In the genomic region with DNA sequence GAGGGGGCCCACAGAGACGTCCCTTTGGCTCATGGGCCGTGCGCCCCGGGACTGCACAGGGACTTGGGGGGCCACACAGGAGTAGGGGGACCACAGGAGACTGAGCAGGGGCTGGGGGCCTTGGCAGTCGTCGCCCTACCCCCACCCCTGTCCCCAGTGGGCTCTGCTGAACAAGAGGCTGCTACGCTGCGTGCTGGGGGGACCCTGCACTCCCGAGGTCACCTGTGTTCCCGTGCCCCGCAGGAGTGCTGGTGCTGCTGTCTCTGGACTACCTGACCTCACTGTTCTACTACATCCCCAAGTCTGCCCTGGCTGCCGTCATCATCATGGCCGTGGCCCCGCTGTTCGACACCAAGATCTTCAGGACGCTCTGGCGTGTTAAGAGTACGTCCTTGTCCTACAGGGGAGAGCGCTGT, we compare ENCODE assay signal across 22 cellular contexts.
"Had no signal": no experiment of that assay in that cellular context is flagged by ENCODE, and none has a peak within 500 bp of the region (broad histone marks: within the 10 kb centered on the region; RNA-seq: fewer than 3 reads in every experiment).

No MANE protein-coding gene starts in this region.

- DNase-seq: activated B cell treated with CpG ODN at 0.5 μM for 24 hours; activated CD4-positive, alpha-beta memory T cell treated with anti-CD3 and anti-CD28 coated beads, Interleukin-2, amount 10 ng/mL, durations not matched to agents 7 days and 5 days; activated CD4-positive, alpha-beta T cell treated with anti-CD3 and anti-CD28 coated beads for 1 hour; activated CD4-positive, alpha-beta T cell treated with anti-CD3 and anti-CD28 coated beads, Interleukin-2, amount 10 ng/mL, durations not matched to agents 7 days and 5 days; activated effector memory CD4-positive, alpha-beta T cell treated with anti-CD3 and anti-CD28 coated beads, Interleukin-2, amount 50 U/mL, for 16 hours; activated naive CD4-positive, alpha-beta T cell treated with anti-CD3 and anti-CD28 coated beads for 36 hours; activated naive CD8-positive, alpha-beta T cell treated with anti-CD3 and anti-CD28 coated beads for 36 hours; activated T-cell treated with anti-CD3 and anti-CD28 coated beads, Interleukin-2, amount 50 U/mL, for 24 hours; brain microvascular endothelial cell; KG1; NCI-H1048; NCI-H146; NCI-H187 treated with DMSO at 0.1 percent for 48 hours; NCI-H2081 treated with DMSO at 0.1 percent for 48 hours; NCI-H446; NCI-H524; Right ventricle myocardium superior; T-cell; T-helper 2 cell; T1000 had no signal

- H3K27ac Mint-ChIP-seq: activated B cell treated with CpG ODN at 0.5 μM for 24 hours; activated CD4-positive, alpha-beta memory T cell treated with anti-CD3 and anti-CD28 coated beads, Interleukin-2, amount 10 ng/mL, durations not matched to agents 7 days and 5 days; activated CD4-positive, alpha-beta T cell treated with anti-CD3 and anti-CD28 coated beads, Interleukin-2, amount 10 ng/mL, durations not matched to agents 7 days and 5 days; activated naive CD4-positive, alpha-beta T cell treated with anti-CD3 and anti-CD28 coated beads for 36 hours; activated naive CD8-positive, alpha-beta T cell treated with anti-CD3 and anti-CD28 coated beads for 36 hours; activated T-cell treated with anti-CD3 and anti-CD28 coated beads, Interleukin-2, amount 50 U/mL, for 24 hours; activated T-helper 1 cell treated with anti-CD3 and anti-CD28 coated beads, Interleukin-12 subunit alpha, Interleukin-12 subunit beta, Interleukin-2, Interleukin-4 antibody, amounts not matched to agents 30 ng/mL and 10 ng/mL and 1 ng/mL, durations not matched to agents 14 hours and 24 hours and 36 hours; IgD-negative memory B cell; T-cell had no signal

- H3K4me3 Mint-ChIP-seq: activated B cell treated with CpG ODN at 0.5 μM for 24 hours; activated CD4-positive, alpha-beta memory T cell treated with anti-CD3 and anti-CD28 coated beads, Interleukin-2, amount 10 ng/mL, durations not matched to agents 7 days and 5 days; activated CD4-positive, alpha-beta T cell treated with anti-CD3 and anti-CD28 coated beads, Interleukin-2, amount 10 ng/mL, durations not matched to agents 7 days and 5 days; activated naive CD4-positive, alpha-beta T cell treated with anti-CD3 and anti-CD28 coated beads for 36 hours; activated naive CD8-positive, alpha-beta T cell treated with anti-CD3 and anti-CD28 coated beads for 36 hours; activated T-cell treated with anti-CD3 and anti-CD28 coated beads, Interleukin-2, amount 50 U/mL, for 24 hours; activated T-helper 1 cell treated with anti-CD3 and anti-CD28 coated beads, Interleukin-12 subunit alpha, Interleukin-12 subunit beta, Interleukin-2, Interleukin-4 antibody, amounts not matched to agents 30 ng/mL and 10 ng/mL and 1 ng/mL, durations not matched to agents 14 hours and 24 hours and 36 hours; IgD-negative memory B cell; T-cell had no signal

- ATAC-seq: T-cell had no signal

- H3K4me1 Mint-ChIP-seq: activated B cell treated with CpG ODN at 0.5 μM for 24 hours; activated CD4-positive, alpha-beta memory T cell treated with anti-CD3 and anti-CD28 coated beads, Interleukin-2, amount 10 ng/mL, durations not matched to agents 7 days and 5 days; activated CD4-positive, alpha-beta T cell treated with anti-CD3 and anti-CD28 coated beads, Interleukin-2, amount 10 ng/mL, durations not matched to agents 7 days and 5 days; activated naive CD8-positive, alpha-beta T cell treated with anti-CD3 and anti-CD28 coated beads for 36 hours; IgD-negative memory B cell; T-cell had no signal

- H3K9me3 Mint-ChIP-seq: activated B cell treated with CpG ODN at 0.5 μM for 24 hours; activated CD4-positive, alpha-beta memory T cell treated with anti-CD3 and anti-CD28 coated beads, Interleukin-2, amount 10 ng/mL, durations not matched to agents 7 days and 5 days; activated CD4-positive, alpha-beta T cell treated with anti-CD3 and anti-CD28 coated beads, Interleukin-2, amount 10 ng/mL, durations not matched to agents 7 days and 5 days; activated naive CD4-positive, alpha-beta T cell treated with anti-CD3 and anti-CD28 coated beads for 36 hours; activated naive CD8-positive, alpha-beta T cell treated with anti-CD3 and anti-CD28 coated beads for 36 hours; activated T-cell treated with anti-CD3 and anti-CD28 coated beads, Interleukin-2, amount 50 U/mL, for 24 hours; activated T-helper 1 cell treated with anti-CD3 and anti-CD28 coated beads, Interleukin-12 subunit alpha, Interleukin-12 subunit beta, Interleukin-2, Interleukin-4 antibody, amounts not matched to agents 30 ng/mL and 10 ng/mL and 1 ng/mL, durations not matched to agents 14 hours and 24 hours and 36 hours; IgD-negative memory B cell; T-cell had no signal

- H3K27me3 Mint-ChIP-seq: activated B cell treated with CpG ODN at 0.5 μM for 24 hours; activated CD4-positive, alpha-beta memory T cell treated with anti-CD3 and anti-CD28 coated beads, Interleukin-2, amount 10 ng/mL, durations not matched to agents 7 days and 5 days; activated CD4-positive, alpha-beta T cell treated with anti-CD3 and anti-CD28 coated beads, Interleukin-2, amount 10 ng/mL, durations not matched to agents 7 days and 5 days; activated naive CD8-positive, alpha-beta T cell treated with anti-CD3 and anti-CD28 coated beads for 36 hours; activated T-cell treated with anti-CD3 and anti-CD28 coated beads, Interleukin-2, amount 50 U/mL, for 24 hours; T-cell had no signal

- H3K36me3 Mint-ChIP-seq: activated naive CD8-positive, alpha-beta T cell treated with anti-CD3 and anti-CD28 coated beads for 36 hours had no signal
